ENCODE assay signal across 27 cellular contexts in the genomic region with DNA sequence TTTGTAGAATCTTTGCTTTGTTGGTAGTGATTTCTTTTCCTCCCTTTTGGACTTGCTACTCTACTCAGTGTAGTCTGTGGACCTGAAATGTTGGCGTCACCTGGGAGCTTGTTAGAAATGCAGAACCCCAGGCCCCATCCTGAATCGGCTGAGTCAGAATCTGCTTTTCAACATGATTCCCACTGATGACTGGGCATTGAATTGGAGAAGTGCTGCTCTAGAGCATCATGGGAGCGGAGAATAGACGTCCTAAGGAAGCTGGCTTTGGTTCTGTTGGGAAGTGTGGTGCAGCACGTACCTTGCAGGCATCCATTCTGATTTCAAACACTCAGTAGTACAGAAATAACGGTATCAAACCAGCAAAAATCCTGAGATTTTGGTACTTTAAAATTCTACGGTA.
"Had no signal": no experiment of that assay in that cellular context is flagged by ENCODE, and none has a peak within 500 bp of the region (broad histone marks: within the 10 kb centered on the region; RNA-seq: fewer than 3 reads in every experiment).

No MANE protein-coding gene starts in this region.

- FAIRE-seq: bronchial epithelial cell had no signal

- ATAC-seq: activated CD4-positive, alpha-beta T cell treated with anti-CD3 and anti-CD28 coated beads for 36 hours; activated CD4-positive, CD25-positive, alpha-beta regulatory T cell treated with anti-CD3 and anti-CD28 coated beads, Interleukin-2, amount 50 U/mL, for 24 hours; activated CD8-positive, alpha-beta T cell treated with anti-CD3 and anti-CD28 coated beads, Interleukin-2, amount 10 ng/mL, durations not matched to agents 7 days and 5 days; activated naive CD8-positive, alpha-beta T cell treated with anti-CD3 and anti-CD28 coated beads, Interleukin-2, amount 50 U/mL, for 24 hours; activated T-cell treated with anti-CD3 and anti-CD28 coated beads, Interleukin-2, amount 50 U/mL, for 4 hours; Panc1 had no signal

- H3K27me3 Mint-ChIP-seq: activated CD4-positive, alpha-beta T cell treated with anti-CD3 and anti-CD28 coated beads for 36 hours; activated CD4-positive, alpha-beta T cell treated with anti-CD3 and anti-CD28 coated beads, Interleukin-2, amount 10 ng/mL, durations not matched to agents 7 days and 5 days; activated naive CD4-positive, alpha-beta T cell treated with anti-CD3 and anti-CD28 coated beads, Interleukin-2, amount 10 ng/mL, durations not matched to agents 7 days and 5 days; activated naive CD8-positive, alpha-beta T cell; activated naive CD8-positive, alpha-beta T cell treated with anti-CD3 and anti-CD28 coated beads, Interleukin-2, amount 50 U/mL, for 24 hours; brain had no signal

- H3K9me3 Mint-ChIP-seq: activated CD4-positive, alpha-beta T cell treated with anti-CD3 and anti-CD28 coated beads, Interleukin-2, amount 10 ng/mL, durations not matched to agents 7 days and 5 days; activated naive CD4-positive, alpha-beta T cell treated with anti-CD3 and anti-CD28 coated beads, Interleukin-2, amount 10 ng/mL, durations not matched to agents 7 days and 5 days; activated naive CD8-positive, alpha-beta T cell treated with anti-CD3 and anti-CD28 coated beads, Interleukin-2, amount 50 U/mL, for 24 hours; activated T-cell treated with anti-CD3 and anti-CD28 coated beads, Interleukin-2, amount 50 U/mL, for 4 hours; activated T-helper 1 cell treated with anti-CD3 and anti-CD28 coated beads, Interleukin-12 subunit alpha, Interleukin-12 subunit beta, Interleukin-2, Interleukin-4 antibody, amounts not matched to agents 30 ng/mL and 10 ng/mL and 1 ng/mL, durations not matched to agents 14 hours and 24 hours and 36 hours; brain had no signal

- H3K27me3 ChIP-seq: SJCRH30 had no signal

- H3K27ac Mint-ChIP-seq: activated CD4-positive, alpha-beta T cell treated with anti-CD3 and anti-CD28 coated beads for 36 hours; activated CD4-positive, alpha-beta T cell treated with anti-CD3 and anti-CD28 coated beads, Interleukin-2, amount 10 ng/mL, durations not matched to agents 7 days and 5 days; activated CD8-positive, alpha-beta T cell treated with anti-CD3 and anti-CD28 coated beads, Interleukin-2, amount 10 ng/mL, durations not matched to agents 7 days and 5 days; activated naive CD4-positive, alpha-beta T cell treated with anti-CD3 and anti-CD28 coated beads, Interleukin-2, amount 10 ng/mL, durations not matched to agents 7 days and 5 days; activated naive CD8-positive, alpha-beta T cell; activated naive CD8-positive, alpha-beta T cell treated with anti-CD3 and anti-CD28 coated beads, Interleukin-2, amount 50 U/mL, for 24 hours; activated T-helper 1 cell treated with anti-CD3 and anti-CD28 coated beads, Interleukin-12 subunit alpha, Interleukin-12 subunit beta, Interleukin-2, Interleukin-4 antibody, amounts not matched to agents 30 ng/mL and 10 ng/mL and 1 ng/mL, durations not matched to agents 14 hours and 24 hours and 36 hours had no signal

- H3K4me3 ChIP-seq: SJCRH30, SK-N-MC had no signal

- H3K27ac ChIP-seq: SJCRH30, SK-N-MC had no signal

- H3K4me3 Mint-ChIP-seq: activated CD4-positive, alpha-beta T cell treated with anti-CD3 and anti-CD28 coated beads for 36 hours; activated CD4-positive, alpha-beta T cell treated with anti-CD3 and anti-CD28 coated beads, Interleukin-2, amount 10 ng/mL, durations not matched to agents 7 days and 5 days; activated CD8-positive, alpha-beta T cell treated with anti-CD3 and anti-CD28 coated beads, Interleukin-2, amount 10 ng/mL, durations not matched to agents 7 days and 5 days; activated naive CD4-positive, alpha-beta T cell treated with anti-CD3 and anti-CD28 coated beads, Interleukin-2, amount 10 ng/mL, durations not matched to agents 7 days and 5 days; activated naive CD8-positive, alpha-beta T cell; activated naive CD8-positive, alpha-beta T cell treated with anti-CD3 and anti-CD28 coated beads, Interleukin-2, amount 50 U/mL, for 24 hours; activated T-cell treated with anti-CD3 and anti-CD28 coated beads, Interleukin-2, amount 50 U/mL, for 4 hours; activated T-helper 1 cell treated with anti-CD3 and anti-CD28 coated beads, Interleukin-12 subunit alpha, Interleukin-12 subunit beta, Interleukin-2, Interleukin-4 antibody, amounts not matched to agents 30 ng/mL and 10 ng/mL and 1 ng/mL, durations not matched to agents 14 hours and 24 hours and 36 hours; brain had no signal

- DNase-seq: activated CD4-positive, alpha-beta T cell treated with anti-CD3 and anti-CD28 coated beads for 36 hours; activated CD4-positive, alpha-beta T cell treated with anti-CD3 and anti-CD28 coated beads, Interleukin-2, amount 10 ng/mL, durations not matched to agents 7 days and 5 days; activated CD4-positive, alpha-beta T cell treated with anti-CD3 and anti-CD28 coated beads, Interleukin-2, amount 50 U/mL, for 48 hours; activated CD8-positive, alpha-beta T cell treated with anti-CD3 and anti-CD28 coated beads, Interleukin-2, amount 10 ng/mL, durations not matched to agents 7 days and 5 days; activated effector memory CD4-positive, alpha-beta T cell treated with Interleukin-2 at 50 U/mL for 16 hours; activated naive CD4-positive, alpha-beta T cell treated with anti-CD3 and anti-CD28 coated beads, Interleukin-2, amount 10 ng/mL, durations not matched to agents 7 days and 5 days; activated naive CD8-positive, alpha-beta T cell treated with anti-CD3 and anti-CD28 coated beads, Interleukin-2, amount 50 U/mL, for 24 hours; activated T-cell treated with anti-CD3 and anti-CD28 coated beads, Interleukin-2, amount 50 U/mL, for 4 hours; anterior cingulate cortex; caudate nucleus; NCI-H1105; NCI-H1417 treated with DMSO at 0.1 percent for 48 hours; NCI-H1694; NCI-H1930; NCI-H2081 treated with DMSO at 0.1 percent for 48 hours; NCI-H345; NCI-H524 treated with DMSO at 0.1 percent for 48 hours; SHP77; SJCRH30; T1000 had no signal

- H3K9me3 ChIP-seq: SJCRH30 had no signal
